13 cellular contexts compared by ENCODE assay signal in the genomic region with DNA sequence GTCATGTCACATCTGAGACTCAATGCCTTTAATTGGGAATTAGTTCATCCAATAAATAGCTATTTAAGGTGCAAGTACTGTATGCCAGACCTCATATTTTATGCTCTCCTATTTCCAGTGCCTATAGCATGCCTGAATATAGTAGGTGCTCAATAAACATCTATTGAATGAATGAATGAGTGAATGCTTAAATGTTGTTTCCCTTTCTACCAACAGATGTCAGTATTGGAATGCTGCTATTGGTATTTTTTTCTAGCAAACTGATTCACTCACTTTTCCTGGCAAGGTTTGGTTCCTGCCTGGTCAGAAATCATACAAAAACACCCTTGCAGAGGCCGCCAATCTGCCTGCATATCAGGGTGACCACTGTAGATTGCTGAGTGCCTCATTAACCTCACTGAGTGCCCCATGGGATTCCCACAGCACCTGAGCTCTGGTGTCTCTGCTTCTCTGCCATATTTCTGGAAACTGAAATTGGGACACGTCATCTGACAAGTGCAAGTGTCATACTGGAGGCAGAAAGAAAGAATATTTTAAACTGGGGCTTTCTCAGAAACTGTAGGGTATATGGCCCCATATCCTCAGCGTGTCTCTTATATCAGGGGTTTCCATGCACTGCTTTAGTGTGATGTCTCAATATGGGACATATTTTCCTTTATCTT.
DNase-seq lines count a peak whose midpoint lies in the region; ATAC-seq, FAIRE-seq and TF ChIP-seq lines count a peak whose summit lies in the region.
"Had no signal": no experiment of that assay in that cellular context is flagged by ENCODE, and none has a peak within 500 bp of the region (broad histone marks: within the 10 kb centered on the region; RNA-seq: fewer than 3 reads in every experiment).

No MANE protein-coding gene starts in this region.

- no peak overlapping the region for H2BK20ac ChIP-seq in H1 (ENCODE audit: low read length)

- no peaks in the 10 kb centered on the region for H3K4me1 Mint-ChIP-seq in natural killer cell

- no peaks in the 10 kb centered on the region for H4K20me1 ChIP-seq in DOHH2 (ENCODE audit: control insufficient read depth, insufficient read depth, low read depth, low read length)
- no peaks in the 10 kb centered on the region for H4K20me1 ChIP-seq in H1 (replicated peaks in 1 of 2; ENCODE audit: control insufficient read depth in 1 of 2, insufficient read depth in 2 of 2, low read length in 2 of 2)
- H4K20me1 ChIP-seq: BLaER1 treated with 17β-estradiol and CSF1 and Interleukin-3, amounts not matched to agents 10 nM and 100 nM had no signal

- H3F3A ChIP-seq in DOHH2 (ENCODE audit: control insufficient read depth, insufficient read depth): no peaks in the 10 kb centered on the region

- H3K27ac Mint-ChIP-seq in natural killer cell: no peak overlapping the region
- H3K27ac Mint-ChIP-seq: T-helper 2 cell treated with Interferon-gamma antibody and Interleukin-4, amounts not matched to agents 5 μg/mL and 100 μg/mL, for 36 hours had no signal

- no peak overlapping the region for H3K18ac ChIP-seq in H1 (ENCODE audit: extremely low read depth, low read length)

- TF ChIP-seq CTCF in DOHH2 (IDR thresholded peaks at IDR 0.05; ENCODE audit: low read depth, low read length, poor library complexity, severe bottlenecking) (peak; percentile 37), H1 (IDR thresholded peaks at IDR 0.05; ENCODE audit: control extremely low read depth in 1 of 3, insufficient read depth in 1 of 3, low read depth in 1 of 3, low read length in 3 of 3) (peak in 2 of 3 experiments; percentile 21 to 49; a peak in 2 of 4 replicates), natural killer cell (IDR thresholded peaks at IDR 0.05) (no peak)

- H3K23me2 ChIP-seq in H1 (ENCODE audit: low read depth, low read length): no peaks in the 10 kb centered on the region

- H3K9me3 ChIP-seq in DOHH2 (ENCODE audit: control insufficient read depth, insufficient read depth, low read length) (no peaks in the 10 kb centered on the region), H1 (ENCODE audit: insufficient read depth in 2 of 2, low read depth in 1 of 2, low read length in 1 of 2) (no peaks in the 10 kb centered on the region)
- H3K9me3 ChIP-seq: BLaER1 treated with 17β-estradiol and CSF1 and Interleukin-3, amounts not matched to agents 10 nM and 100 nM had no signal

- H3K36me3 Mint-ChIP-seq in natural killer cell: no peaks in the 10 kb centered on the region

- TF ChIP-seq EP300 in H1 (IDR thresholded peaks at IDR 0.05; ENCODE audit: borderline replicate concordance in 1 of 2, low read depth in 2 of 2, low read length in 2 of 2): no peak

- H3K27me3 ChIP-seq in DOHH2 (ENCODE audit: control insufficient read depth, low read length) (no peaks in the 10 kb centered on the region), H1 (replicated peaks in 1 of 4; ENCODE audit: control insufficient read depth in 3 of 4, extremely low read depth in 1 of 4, insufficient read depth in 3 of 4, low read length in 3 of 4) (no peaks in the 10 kb centered on the region)
- H3K27me3 ChIP-seq: BLaER1 treated with 17β-estradiol and CSF1 and Interleukin-3, amounts not matched to agents 10 nM and 100 nM had no signal

- no peaks in the 10 kb centered on the region for H3K79me1 ChIP-seq in H1 (ENCODE audit: low read depth, low read length)

- H3K4ac ChIP-seq in H1 (replicated peaks; ENCODE audit: insufficient read length, low read depth, low read length): no peak overlapping the region

- POLR2A ChIA-PET in H1 (lab: Charles Lee; ENCODE audit: partially characterized antibody): interaction anchor here (0.6 kb wide), 1 partner anchor 623 kb away, joined by 3 read pairs; no protein-coding TSS in a partner anchor

- H2BK12ac ChIP-seq in H1 (ENCODE audit: low read depth, low read length): no peak overlapping the region

- no peak overlapping the region for H3K4me3 Mint-ChIP-seq in natural killer cell
- H3K4me3 Mint-ChIP-seq: T-helper 2 cell treated with Interferon-gamma antibody and Interleukin-4, amounts not matched to agents 5 μg/mL and 100 μg/mL, for 36 hours had no signal

- H3K56ac ChIP-seq in H1 (replicated peaks; ENCODE audit: insufficient read length, low read depth, low read length): no peak overlapping the region

- H3K4me1 ChIP-seq in DOHH2 (ENCODE audit: control insufficient read depth, low read length) (no peaks in the 10 kb centered on the region), H1 (replicated peaks in 1 of 4; ENCODE audit: control insufficient read depth in 3 of 4, insufficient read depth in 4 of 4, low read length in 3 of 4) (peaks cover 2 to 6% (median 4%) of the 10 kb centered on the region in 4 experiments; a peak in 4 of 7 replicates)
- H3K4me1 ChIP-seq: BLaER1 treated with 17β-estradiol and CSF1 and Interleukin-3, amounts not matched to agents 10 nM and 100 nM had no signal

- peaks cover 0 to 4% of the 10 kb centered on the region in 2 donors for H3K9me3 Mint-ChIP-seq in natural killer cell
- H3K9me3 Mint-ChIP-seq: T-helper 2 cell treated with Interferon-gamma antibody and Interleukin-4, amounts not matched to agents 5 μg/mL and 100 μg/mL, for 36 hours had no signal

- H3K4me3 ChIP-seq in DOHH2 (ENCODE audit: low read length): no peak overlapping the region
- H3K4me3 ChIP-seq in H1 (ENCODE audit: extremely low read depth in 1 of 4, insufficient read depth in 2 of 4, low read depth in 3 of 4, low read length in 4 of 4): no peak overlapping the region
- H3K4me3 ChIP-seq: BLaER1 treated with 17β-estradiol and CSF1 and Interleukin-3, amounts not matched to agents 10 nM and 100 nM had no signal

- no peak overlapping the region for H4K8ac ChIP-seq in H1 (ENCODE audit: extremely low read depth, insufficient read depth, low read length)

- no peak overlapping the region for H2BK120ac ChIP-seq in H1 (replicated peaks; ENCODE audit: low read depth, low read length)

- H2BK5ac ChIP-seq in H1 (ENCODE audit: low read depth, low read length): no peak overlapping the region

- H3K9me2 ChIP-seq in DOHH2 (replicated peaks; ENCODE audit: control insufficient read depth, low read length): no peaks in the 10 kb centered on the region

- intact Hi-C loops in natural killer cell (cut with micrococcal nuclease): no loop called here

- H3K4me2 ChIP-seq in DOHH2 (ENCODE audit: low read length): no peak overlapping the region
- H3K4me2 ChIP-seq in H1 (ENCODE audit: insufficient read depth in 1 of 2, low read depth in 2 of 2, low read length in 2 of 2): no peak overlapping the region
- H3K4me2 ChIP-seq: BLaER1 treated with 17β-estradiol and CSF1 and Interleukin-3, amounts not matched to agents 10 nM and 100 nM had no signal

- no peak overlapping the region for H3K23ac ChIP-seq in H1 (ENCODE audit: insufficient read length)

- no peak overlapping the region for H3K27ac ChIP-seq in DOHH2 (ENCODE audit: low read depth, low read length)
- H3K27ac ChIP-seq in H1 (ENCODE audit: low read depth, low read length): no peak overlapping the region
- H3K27ac ChIP-seq: BLaER1 treated with 17β-estradiol and CSF1 and Interleukin-3, amounts not matched to agents 10 nM and 100 nM had no signal

- H3K36me3 ChIP-seq in DOHH2 (ENCODE audit: control insufficient read depth, low read length) (no peaks in the 10 kb centered on the region), H1 (ENCODE audit: control insufficient read depth in 2 of 4, insufficient read depth in 4 of 4, low read length in 3 of 4) (no peaks in the 10 kb centered on the region)
- H3K36me3 ChIP-seq: BLaER1 treated with 17β-estradiol and CSF1 and Interleukin-3, amounts not matched to agents 10 nM and 100 nM had no signal

- H3K79me2 ChIP-seq in DOHH2 (ENCODE audit: control insufficient read depth, low read length) (no peaks in the 10 kb centered on the region), H1 (ENCODE audit: control insufficient read depth in 1 of 2, insufficient read depth in 2 of 2, low read length in 2 of 2) (no peaks in the 10 kb centered on the region)

- CTCF ChIA-PET in H1 (lab: Charles Lee; ENCODE audit: partially characterized antibody): interaction anchor here (0.6 to 3.6 kb wide), 24 partner anchors 9 to 631 kb away, joined by 3 to 24 read pairs (median 3); no protein-coding TSS in a partner anchor

- no peaks in the 10 kb centered on the region for H3K27me3 Mint-ChIP-seq in natural killer cell (ENCODE audit: low read depth in 2 of 2)

- H2AK5ac ChIP-seq in H1 (ENCODE audit: low read depth, low read length): no peak overlapping the region

- TF ChIP-seq RAD21 in H1 (IDR thresholded peaks at IDR 0.05 in 1 of 2, conservative IDR thresholded peaks at IDR 0.05 in 1 of 2; ENCODE audit: low read depth in 2 of 2, low read length in 2 of 2): peak; percentile 68 to 71

- no peak overlapping the region for H4K5ac ChIP-seq in H1 (ENCODE audit: insufficient read length, low read depth, low read length)

- no peak overlapping the region for H3K14ac ChIP-seq in H1 (ENCODE audit: insufficient read length)

- no peak for FAIRE-seq in H1 (lab: Jason Lieb, UNC)
- FAIRE-seq: colon had no signal

- TF ChIP-seq POLR2A in H1 (IDR thresholded peaks at IDR 0.05; ENCODE audit: control extremely low read depth in 1 of 2, low read depth in 2 of 2, low read length in 2 of 2): no peak

- peak; percentile 88 for ATAC-seq in GM19463 (IDR thresholded peaks at IDR 0.05; ENCODE audit: unreplicated experiment)
- peak; percentile 68 for ATAC-seq in HG03280 (IDR thresholded peaks at IDR 0.05; ENCODE audit: unreplicated experiment)
- ATAC-seq in natural killer cell: no peak
- ATAC-seq in HG03139 (IDR thresholded peaks at IDR 0.05; ENCODE audit: unreplicated experiment): no peak

- 82% methylated on average over 3 of the region's 3 CpGs; no CpG with 5 or more reads in 1 of the 2 experiments for WGBS in H1 (ENCODE audit: extremely low coverage in 1 of 2, insufficient coverage in 1 of 2, insufficient read length in 1 of 2, insufficient replicate concordance in 2 of 2, low coverage in 1 of 2, low lambda C conversion rate in 2 of 2, missing lambda C conversion rate in 1 of 2), 2 experiments

- H2AFZ ChIP-seq in H1 (ENCODE audit: low read length): no peak overlapping the region

- no peak overlapping the region for H2BK15ac ChIP-seq in H1 (ENCODE audit: low read length)

- no peak for DNase-seq in H1 (ENCODE audit: low read depth in 1 of 2, low spot score in 2 of 2)
- no peak for DNase-seq in natural killer cell
- DNase-seq in activated CD4-positive, alpha-beta T cell treated with anti-CD3 and anti-CD28 coated beads for 4 hours: no peak
- DNase-seq in D341Med (ENCODE audit: low spot score): no peak
- DNase-seq: activated T-cell treated with anti-CD3 and anti-CD28 coated beads, Interleukin-2, amount 50 U/mL, for 48 hours; NCI-H2171 had no signal

- no peak overlapping the region for H3K9ac ChIP-seq in H1 (replicated peaks in 1 of 4; ENCODE audit: extremely low read depth in 1 of 4, low read depth in 3 of 4, low read length in 3 of 4)
- H3K9ac ChIP-seq: BLaER1 treated with 17β-estradiol and CSF1 and Interleukin-3, amounts not matched to agents 10 nM and 100 nM had no signal

- no peak overlapping the region for H4K91ac ChIP-seq in H1 (replicated peaks; ENCODE audit: insufficient read length, low read length)

TF ChIP-seq in H1, 55 proteins besides CTCF, POLR2A, EP300 and RAD21 (continues in another document):
- no peak for TF ChIP-seq SIRT6 (IDR thresholded peaks at IDR 0.05; ENCODE audit: low read length)
- no peak for TF ChIP-seq SUZ12 (IDR thresholded peaks at IDR 0.05; ENCODE audit: low read length)
- no peak for TF ChIP-seq RNF2 (IDR thresholded peaks at IDR 0.05; ENCODE audit: borderline replicate concordance, low read depth, low read length, missing control alignments, poor library complexity, severe bottlenecking)

Comparison
In these comparisons a context has a peak if more than half of its experiments do, and no peak if none do; other contexts are left out.
1. ATAC-seq: peak in GM19463 (single experiment) and HG03280 (single experiment); none in natural killer cell (0 of 3) and HG03139 (single experiment).